Comparison of ENCODE assay signal across 1 cellular context in the genomic region with DNA sequence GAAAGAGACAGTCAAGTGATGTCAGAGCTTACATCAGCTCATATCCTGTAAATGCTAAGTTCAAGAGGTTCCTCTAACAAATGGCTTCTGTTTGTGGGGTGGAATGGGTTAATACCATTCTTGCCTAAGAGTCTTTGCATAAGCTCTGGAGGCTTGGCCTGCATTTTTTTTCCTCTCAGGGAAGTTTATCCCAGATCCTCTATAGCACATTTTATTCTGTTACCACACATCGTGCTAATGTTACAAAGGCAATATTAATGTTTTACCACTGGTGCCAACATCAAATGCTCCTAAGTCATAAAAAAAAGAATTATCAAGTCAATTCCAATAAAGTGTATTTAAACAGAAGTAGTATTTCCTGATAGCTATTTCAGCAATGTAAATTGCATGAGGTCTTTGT.
A peak's percentile ranks its signal among the peaks of the same experiment; 100 is the strongest.
TF ChIP-seq lines count a peak whose summit lies in the region.

No MANE protein-coding gene starts in this region.

TF ChIP-seq in HepG2, 621 proteins besides CTCF, POLR2A, EP300 and RAD21 (continued from another document):
- TF ChIP-seq, protein P1, sequence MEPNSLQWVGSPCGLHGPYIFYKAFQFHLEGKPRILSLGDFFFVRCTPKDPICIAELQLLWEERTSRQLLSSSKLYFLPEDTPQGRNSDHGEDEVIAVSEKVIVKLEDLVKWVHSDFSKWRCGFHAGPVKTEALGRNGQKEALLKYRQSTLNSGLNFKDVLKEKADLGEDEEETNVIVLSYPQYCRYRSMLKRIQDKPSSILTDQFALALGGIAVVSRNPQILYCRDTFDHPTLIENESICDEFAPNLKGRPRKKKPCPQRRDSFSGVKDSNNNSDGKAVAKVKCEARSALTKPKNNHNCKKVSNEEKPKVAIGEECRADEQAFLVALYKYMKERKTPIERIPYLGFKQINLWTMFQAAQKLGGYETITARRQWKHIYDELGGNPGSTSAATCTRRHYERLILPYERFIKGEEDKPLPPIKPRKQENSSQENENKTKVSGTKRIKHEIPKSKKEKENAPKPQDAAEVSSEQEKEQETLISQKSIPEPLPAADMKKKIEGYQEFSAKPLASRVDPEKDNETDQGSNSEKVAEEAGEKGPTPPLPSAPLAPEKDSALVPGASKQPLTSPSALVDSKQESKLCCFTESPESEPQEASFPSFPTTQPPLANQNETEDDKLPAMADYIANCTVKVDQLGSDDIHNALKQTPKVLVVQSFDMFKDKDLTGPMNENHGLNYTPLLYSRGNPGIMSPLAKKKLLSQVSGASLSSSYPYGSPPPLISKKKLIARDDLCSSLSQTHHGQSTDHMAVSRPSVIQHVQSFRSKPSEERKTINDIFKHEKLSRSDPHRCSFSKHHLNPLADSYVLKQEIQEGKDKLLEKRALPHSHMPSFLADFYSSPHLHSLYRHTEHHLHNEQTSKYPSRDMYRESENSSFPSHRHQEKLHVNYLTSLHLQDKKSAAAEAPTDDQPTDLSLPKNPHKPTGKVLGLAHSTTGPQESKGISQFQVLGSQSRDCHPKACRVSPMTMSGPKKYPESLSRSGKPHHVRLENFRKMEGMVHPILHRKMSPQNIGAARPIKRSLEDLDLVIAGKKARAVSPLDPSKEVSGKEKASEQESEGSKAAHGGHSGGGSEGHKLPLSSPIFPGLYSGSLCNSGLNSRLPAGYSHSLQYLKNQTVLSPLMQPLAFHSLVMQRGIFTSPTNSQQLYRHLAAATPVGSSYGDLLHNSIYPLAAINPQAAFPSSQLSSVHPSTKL (CRISPR knock-in tag; IDR thresholded peaks at IDR 0.05) = 0 out of 2 replicates have a peak, but pooled peaks have one; percentile 21
- TF ChIP-seq ZNF652 (CRISPR knock-in tag; IDR thresholded peaks at IDR 0.05; ENCODE audit: borderline replicate concordance, low read depth) = peak; percentile 98
- TF ChIP-seq ZNF644 (CRISPR knock-in tag; IDR thresholded peaks at IDR 0.05; ENCODE audit: low read depth) = 0 out of 2 replicates have a peak, but pooled peaks have one; percentile 24
- TF ChIP-seq ZNF766 (CRISPR knock-in tag; IDR thresholded peaks at IDR 0.05; ENCODE audit: borderline replicate concordance) = no peak
- TF ChIP-seq KDM2A (CRISPR knock-in tag; IDR thresholded peaks at IDR 0.05; ENCODE audit: borderline replicate concordance, low read depth) = no peak
